8 cellular contexts compared by ENCODE assay signal in genomic region chr9:125748511-125749099, GRCh38. TPM values are rescaled to one million over a fixed set of nuclear protein-coding genes. Genes with fewer than 3 reads are reported as not detected.
DNase-seq lines count a peak whose midpoint lies in the region; ATAC-seq, FAIRE-seq and TF ChIP-seq lines count a peak whose summit lies in the region.

No MANE protein-coding gene starts in this region.

- no peaks in the 10 kb centered on the region for H3K27me3 ChIP-seq in spleen (replicated peaks in 1 of 7)

- ATAC-seq in GM18873 (IDR thresholded peaks at IDR 0.05; ENCODE audit: low FRiP score, unreplicated experiment) = no peak

- peaks cover 10% of the 10 kb centered on the region for H3K36me3 Mint-ChIP-seq in activated naive CD8-positive, alpha-beta T cell treated with anti-CD3 and anti-CD28 coated beads for 36 hours

- WGBS in spleen, 5 donors = 12 to 24% (median 17%) methylated on average over 29 of the region's 29 CpGs

- DNase-seq in 8988T (peak; percentile 29), GM19239 (ENCODE audit: insufficient read length, low spot score) (no peak), spleen (peak; percentile 83), NCI-H1694 treated with DMSO at 0.1 percent for 48 hours (lab: John Stamatoyannopoulos, UW) (no peak)
- DNase-seq in activated naive CD8-positive, alpha-beta T cell treated with anti-CD3 and anti-CD28 coated beads for 36 hours = no peak
- DNase-seq in activated CD8-positive, alpha-beta memory T cell treated with anti-CD3 and anti-CD28 coated beads, Interleukin-2, amount 50 U/mL, for 4 hours = no peak

- TF ChIP-seq POLR2A in spleen (IDR thresholded peaks at IDR 0.05) = no peak

- peak overlapping the region; percentile 71 to 94 (median 92) for H3K27ac ChIP-seq in spleen

- H3K27ac Mint-ChIP-seq in activated naive CD8-positive, alpha-beta T cell treated with anti-CD3 and anti-CD28 coated beads for 36 hours = peak overlapping the region; percentile 76

- H3K9me3 ChIP-seq in spleen = no peaks in the 10 kb centered on the region

- FAIRE-seq in GM19239 (lab: Jason Lieb, UNC) = peak; percentile 76

- peaks cover 16 to 68% (median 46%) of the 10 kb centered on the region in 6 donors for H3K4me1 ChIP-seq in spleen

- intact Hi-C loops in spleen (cut with DNase I; ENCODE audit: low total_unique reads) = no loop called here

- H3K4me1 Mint-ChIP-seq in activated naive CD8-positive, alpha-beta T cell treated with anti-CD3 and anti-CD28 coated beads for 36 hours = peaks cover 30% of the 10 kb centered on the region

- peak overlapping the region; percentile 87 for H3K4me3 Mint-ChIP-seq in activated naive CD8-positive, alpha-beta T cell treated with anti-CD3 and anti-CD28 coated beads for 36 hours

- peaks cover 18% of the 10 kb centered on the region for H3K27me3 Mint-ChIP-seq in activated naive CD8-positive, alpha-beta T cell treated with anti-CD3 and anti-CD28 coated beads for 36 hours

- TF ChIP-seq CTCF in spleen (IDR thresholded peaks at IDR 0.05 in 8 of 11, conservative IDR thresholded peaks at IDR 0.05 in 3 of 11) = no peak

- H3K4me3 ChIP-seq in iPS-11a (ENCODE audit: low read depth, low read length) (peak overlapping the region; percentile 83), spleen (peak overlapping the region; percentile 66 to 94 (median 90))

- H3K36me3 ChIP-seq in spleen = no peaks in the 10 kb centered on the region

- H3K9me3 Mint-ChIP-seq in activated naive CD8-positive, alpha-beta T cell treated with anti-CD3 and anti-CD28 coated beads for 36 hours = no peaks in the 10 kb centered on the region

RNA-seq across cellular contexts. Expression of gene PBX3, which starts 1.4 kb away (rescaled TPM):
- total RNA-seq in activated naive CD8-positive, alpha-beta T cell treated with anti-CD3 and anti-CD28 coated beads for 36 hours = 10 to 100 TPM; 14.6 to 14.9 TPM
- 10 to 100 TPM; 29.5 to 58.4 (median 40.0) TPM for total RNA-seq in spleen
- polyA plus RNA-seq in spleen = 10 to 100 TPM in 2 of 3 donors, 1 to 10 TPM in 1; 7.2 to 13.6 (median 10.5) TPM

RNA-seq across cellular contexts. Expression of gene MAPKAP1, which starts 41.6 kb away (rescaled TPM):
- total RNA-seq in activated naive CD8-positive, alpha-beta T cell treated with anti-CD3 and anti-CD28 coated beads for 36 hours = 10 to 100 TPM; 91.8 to 92.2 TPM
- total RNA-seq in spleen = 10 to 100 TPM; 47.2 to 77.2 (median 63.4) TPM
- polyA plus RNA-seq in spleen = 10 to 100 TPM; 37.2 to 51.7 (median 37.7) TPM

Comparison
In these comparisons a context has a peak if more than half of its experiments do, and no peak if none do; other contexts are left out.
1. DNase-seq: peak in 8988T (single experiment) and spleen (single experiment); none in GM19239 (single experiment), activated naive CD8-positive, alpha-beta T cell treated with anti-CD3 and anti-CD28 coated beads for 36 hours (single experiment), NCI-H1694 treated with DMSO at 0.1 percent for 48 hours (single experiment) and activated CD8-positive, alpha-beta memory T cell treated with anti-CD3 and anti-CD28 coated beads, Interleukin-2, amount 50 U/mL, for 4 hours (single experiment).